ENCODE assay signal across 14 cellular contexts in the genomic region with DNA sequence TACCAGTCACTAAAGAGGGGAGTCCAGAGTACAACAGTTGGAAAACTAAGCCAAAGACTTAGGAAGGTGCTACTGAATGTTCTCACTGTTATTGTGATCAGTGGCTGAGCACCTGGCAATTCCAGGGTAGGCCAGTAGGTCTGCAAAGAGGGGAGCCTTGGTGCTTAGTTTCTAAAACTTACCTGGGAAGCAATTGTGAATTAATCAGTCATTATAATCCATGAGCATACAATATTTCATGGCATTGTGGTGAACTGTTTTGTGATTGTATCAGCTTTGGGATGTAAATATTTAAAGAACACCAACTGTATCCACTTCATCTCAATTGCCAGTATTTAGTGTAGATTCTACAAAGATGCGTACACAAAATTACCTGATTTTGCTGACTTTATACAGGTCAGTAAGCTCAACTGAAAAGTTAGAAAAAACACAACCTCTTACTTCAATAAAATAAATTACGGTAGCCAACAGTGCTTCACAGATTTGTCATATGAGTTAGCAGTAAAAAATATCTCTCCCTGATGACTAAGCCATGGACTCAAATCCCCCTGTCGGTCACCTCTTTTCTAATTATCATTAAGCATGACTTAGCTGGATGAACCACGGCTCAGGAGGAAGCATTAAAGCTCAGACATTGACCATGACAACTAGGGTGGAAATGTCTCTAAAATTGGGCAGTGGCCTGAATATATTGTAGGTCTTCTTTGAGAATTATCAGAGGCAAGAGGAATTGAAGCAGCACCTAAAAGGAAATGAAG. TPM values are rescaled to one million over a fixed set of nuclear protein-coding genes. Genes with fewer than 3 reads are reported as not detected.
DNase-seq lines count a peak whose midpoint lies in the region; ATAC-seq and TF ChIP-seq lines count a peak whose summit lies in the region.
"Had no signal": no experiment of that assay in that cellular context is flagged by ENCODE, and none has a peak within 500 bp of the region (broad histone marks: within the 10 kb centered on the region; RNA-seq: fewer than 3 reads in every experiment).

No MANE protein-coding gene starts in this region.

- no TSS peak for BruUV-seq in A673 (replicated peaks; lab: Mats Ljungman, UMichigan)

- H3K27me3 ChIP-seq in smooth muscle cell (ENCODE audit: low read depth) (no peaks in the 10 kb centered on the region), A673 (replicated peaks; ENCODE audit: insufficient read depth, low read depth, low read length, poor library complexity) (peaks cover 3% of the 10 kb centered on the region)
- H3K27me3 ChIP-seq: cardiac muscle cell, hepatocyte, upper lobe of left lung had no signal

- no peaks in the 10 kb centered on the region for H3K79me2 ChIP-seq in smooth muscle cell (ENCODE audit: low read depth)
- H3K79me2 ChIP-seq: hepatocyte had no signal

- H3K4me3 ChIP-seq in smooth muscle cell: no peak overlapping the region
- no peak overlapping the region for H3K4me3 ChIP-seq in A673 (ENCODE audit: low read depth, low read length, poor library complexity, severe bottlenecking)
- H3K4me3 ChIP-seq: cardiac muscle cell, hepatocyte, upper lobe of left lung had no signal

- peaks cover 33% of the 10 kb centered on the region for H3K36me3 Mint-ChIP-seq in activated CD4-positive, alpha-beta T cell treated with anti-CD3 and anti-CD28 coated beads, Interleukin-2, amount 10 ng/mL, durations not matched to agents 7 days and 5 days (ENCODE audit: low read depth)
- 0 out of 2 replicates have a peak, but pooled peaks cover 5% of the 10 kb centered on the region for H3K36me3 Mint-ChIP-seq in WTC11

- H3K27ac Mint-ChIP-seq in activated CD4-positive, alpha-beta T cell treated with anti-CD3 and anti-CD28 coated beads, Interleukin-2, amount 10 ng/mL, durations not matched to agents 7 days and 5 days: peak overlapping the region; percentile 44
- no peak overlapping the region for H3K27ac Mint-ChIP-seq in WTC11

- no peaks in the 10 kb centered on the region for H3K27me3 Mint-ChIP-seq in activated CD4-positive, alpha-beta T cell treated with anti-CD3 and anti-CD28 coated beads, Interleukin-2, amount 10 ng/mL, durations not matched to agents 7 days and 5 days
- H3K27me3 Mint-ChIP-seq in WTC11 (ENCODE audit: low read depth): peaks cover 8% of the 10 kb centered on the region

- no peaks in the 10 kb centered on the region for H3F3A ChIP-seq in smooth muscle cell (ENCODE audit: low read depth)

- intact Hi-C loops in A673 (cut with micrococcal nuclease; ENCODE audit: unreplicated experiment): no loop called here

- DNase-seq in activated CD4-positive, alpha-beta T cell treated with anti-CD3 and anti-CD28 coated beads, Interleukin-2, amount 10 ng/mL, durations not matched to agents 7 days and 5 days: no peak
- no peak for DNase-seq in activated CD4-positive, alpha-beta T cell treated with anti-CD3 and anti-CD28 coated beads, Interleukin-2, amount 50 U/mL, for 1 hour
- DNase-seq in HT1080 (ENCODE audit: low read depth): peak; percentile 26
- DNase-seq in WTC11 (ENCODE audit: low spot score): no peak
- no peak for DNase-seq in smooth muscle cell (lab: John Stamatoyannopoulos, UW; ENCODE audit: unreplicated experiment)
- no peak for DNase-seq in A673 (ENCODE audit: low spot score)
- no peak for DNase-seq in NAMALWA (ENCODE audit: low spot score)
- DNase-seq in NCI-H2196 (lab: John Stamatoyannopoulos, UW; ENCODE audit: unreplicated experiment): no peak
- DNase-seq: GDM1, NCI-H1436 treated with DMSO at 0.1 percent for 48 hours, nucleus accumbens, upper lobe of left lung had no signal

- no peaks in the 10 kb centered on the region for H3K4me1 ChIP-seq in smooth muscle cell (ENCODE audit: low read depth)
- no peaks in the 10 kb centered on the region for H3K4me1 ChIP-seq in A673 (ENCODE audit: insufficient read depth, low read length, poor library complexity, severe bottlenecking)

- no peak overlapping the region for H3K9ac ChIP-seq in smooth muscle cell (ENCODE audit: low read depth)

- H4K20me1 ChIP-seq in smooth muscle cell (ENCODE audit: low read depth): no peaks in the 10 kb centered on the region

- H3K36me3 ChIP-seq in smooth muscle cell (ENCODE audit: low read depth) (no peaks in the 10 kb centered on the region), A673 (ENCODE audit: insufficient read depth, low read length, poor library complexity, severe bottlenecking) (no peaks in the 10 kb centered on the region)
- H3K36me3 ChIP-seq: cardiac muscle cell, upper lobe of left lung had no signal

- no peak overlapping the region for H3K4me2 ChIP-seq in smooth muscle cell
- H3K4me2 ChIP-seq: hepatocyte had no signal

- H3K27ac ChIP-seq in smooth muscle cell (ENCODE audit: low read depth): no peak overlapping the region
- no peak overlapping the region for H3K27ac ChIP-seq in A673 (ENCODE audit: low read depth, low read length, poor library complexity, severe bottlenecking)
- H3K27ac ChIP-seq: cardiac muscle cell, hepatocyte, upper lobe of left lung had no signal

- CTCF ChIA-PET in activated CD4-positive, alpha-beta T cell treated with anti-CD3 and anti-CD28 coated beads, Interleukin-2, amount 10 ng/mL, durations not matched to agents 7 days and 5 days (lab: Charles Lee): interaction anchor here (0.6 to 1.3 kb wide), 2 partner anchors 29 to 170 kb away, joined by 3 read pairs; no protein-coding TSS in a partner anchor
- CTCF ChIA-PET in WTC11 (lab: Charles Lee): interaction anchor here (0.5 to 1.5 kb wide), 4 partner anchors 14 to 1030 kb away, joined by 3 to 6 read pairs (median 4); no protein-coding TSS in a partner anchor
- CTCF ChIA-PET in A673 (lab: Charles Lee): interaction anchor here (1.0 kb wide), 1 partner anchor 54 kb away, joined by 5 read pairs; no protein-coding TSS in a partner anchor

- 43% methylated on average over 4 of the region's 4 CpGs for WGBS in smooth muscle cell (ENCODE audit: low lambda C conversion rate)

- H3K9me3 ChIP-seq in smooth muscle cell (replicated peaks; ENCODE audit: low read depth) (no peaks in the 10 kb centered on the region), A673 (ENCODE audit: low read depth, low read length, poor library complexity, severe bottlenecking) (no peaks in the 10 kb centered on the region)
- H3K9me3 ChIP-seq: upper lobe of left lung had no signal

- POLR2A ChIA-PET in activated CD4-positive, alpha-beta T cell treated with anti-CD3 and anti-CD28 coated beads, Interleukin-2, amount 10 ng/mL, durations not matched to agents 7 days and 5 days (lab: Charles Lee): no interaction called here
- POLR2A ChIA-PET in WTC11 (lab: Charles Lee): no interaction called here
- POLR2A ChIA-PET in A673 (lab: Charles Lee; ENCODE audit: low non-redundant PET): interaction anchor here (0.6 kb wide), 1 partner anchor 11 kb away, joined by 3 read pairs; no protein-coding TSS in a partner anchor

- peaks cover 88% of the 10 kb centered on the region for H3K4me1 Mint-ChIP-seq in activated CD4-positive, alpha-beta T cell treated with anti-CD3 and anti-CD28 coated beads, Interleukin-2, amount 10 ng/mL, durations not matched to agents 7 days and 5 days
- H3K4me1 Mint-ChIP-seq in WTC11: peaks cover 20% of the 10 kb centered on the region

- no peak overlapping the region for H3K4me3 Mint-ChIP-seq in activated CD4-positive, alpha-beta T cell treated with anti-CD3 and anti-CD28 coated beads, Interleukin-2, amount 10 ng/mL, durations not matched to agents 7 days and 5 days
- H3K4me3 Mint-ChIP-seq in WTC11: no peak overlapping the region

- peaks cover 25% of the 10 kb centered on the region for H3K9me3 Mint-ChIP-seq in activated CD4-positive, alpha-beta T cell treated with anti-CD3 and anti-CD28 coated beads, Interleukin-2, amount 10 ng/mL, durations not matched to agents 7 days and 5 days
- H3K9me3 Mint-ChIP-seq in WTC11: peaks cover 20% of the 10 kb centered on the region

- TF ChIP-seq CTCF in WTC11 (IDR thresholded peaks at IDR 0.05) (no peak), smooth muscle cell (IDR thresholded peaks at IDR 0.05; ENCODE audit: borderline replicate concordance, insufficient read depth, poor library complexity, severe bottlenecking) (peak; percentile 9), A673 (conservative IDR thresholded peaks at IDR 0.05; ENCODE audit: low read depth, low read length) (no peak)

- no peak overlapping the region for H2AFZ ChIP-seq in smooth muscle cell (ENCODE audit: low read depth)
- H2AFZ ChIP-seq: hepatocyte had no signal

- ATAC-seq in WTC11: peak; percentile 75

TF ChIP-seq in WTC11, 78 proteins besides CTCF, POLR2A, EP300 and RAD21 (continues in another document):
- TF ChIP-seq, protein P1, sequence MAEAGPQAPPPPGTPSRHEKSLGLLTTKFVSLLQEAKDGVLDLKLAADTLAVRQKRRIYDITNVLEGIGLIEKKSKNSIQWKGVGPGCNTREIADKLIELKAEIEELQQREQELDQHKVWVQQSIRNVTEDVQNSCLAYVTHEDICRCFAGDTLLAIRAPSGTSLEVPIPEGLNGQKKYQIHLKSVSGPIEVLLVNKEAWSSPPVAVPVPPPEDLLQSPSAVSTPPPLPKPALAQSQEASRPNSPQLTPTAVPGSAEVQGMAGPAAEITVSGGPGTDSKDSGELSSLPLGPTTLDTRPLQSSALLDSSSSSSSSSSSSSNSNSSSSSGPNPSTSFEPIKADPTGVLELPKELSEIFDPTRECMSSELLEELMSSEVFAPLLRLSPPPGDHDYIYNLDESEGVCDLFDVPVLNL (CRISPR knock-in tag; IDR thresholded peaks at IDR 0.05; ENCODE audit: borderline replicate concordance, low read depth): no peak
- TF ChIP-seq HMGXB4 (CRISPR knock-in tag; IDR thresholded peaks at IDR 0.05): no peak
- no peak for TF ChIP-seq CBFB (CRISPR knock-in tag; IDR thresholded peaks at IDR 0.05; ENCODE audit: low read depth)

RNA-seq across cellular contexts. Expression of gene SORL1, which starts 30.8 kb away (rescaled TPM):
- 100 to 1,000 TPM; 197 to 207 TPM for total RNA-seq in activated CD4-positive, alpha-beta T cell treated with anti-CD3 and anti-CD28 coated beads, Interleukin-2, amount 10 ng/mL, durations not matched to agents 7 days and 5 days
- total RNA-seq in HT1080 (2014; rRNA removed; shearing (Covaris generic)): 3.1 and 4.9 TPM in 2 replicates
- 0.17 and 0.25 TPM in 2 replicates for polyA plus RNA-seq in HT1080 (2015; cell fraction: cytosol; rRNA removed)
- polyA plus RNA-seq in HT1080 (2015; cell fraction: nucleus; rRNA removed): 1.3 and 1.4 TPM in 2 replicates
- total RNA-seq in WTC11 (2021) (78.1 to 87.1 TPM (median 78.1 TPM) in 3 replicates), smooth muscle cell (5.8 and 6.0 TPM in 2 replicates), A673 (2021) (0.95 and 1.2 TPM in 2 replicates)
- polyA plus RNA-seq in smooth muscle cell: 1.2 and 2.0 TPM in 2 replicates

Comparison
In these comparisons a context has a peak if more than half of its experiments do, and no peak if none do; other contexts are left out.
1. RNA of gene SORL1, which starts 30.8 kb away (total RNA-seq): 197 to 207 TPM in activated CD4-positive, alpha-beta T cell treated with anti-CD3 and anti-CD28 coated beads, Interleukin-2, amount 10 ng/mL, durations not matched to agents 7 days and 5 days and 78.1 to 87.1 TPM in WTC11; 5.8 to 6.0 TPM in smooth muscle cell, 3.1 to 4.9 TPM in HT1080 and 0.95 to 1.2 TPM in A673; every median in the first group is over 10 times any median in the second.